In genomic region chr4:69057620-69058409, GRCh38 we compare ENCODE assay signal across 9 cellular contexts. TPM values are rescaled to one million over a fixed set of nuclear protein-coding genes. Genes with fewer than 3 reads are reported as not detected.
DNase-seq lines count a peak whose midpoint lies in the region; ATAC-seq, FAIRE-seq and TF ChIP-seq lines count a peak whose summit lies in the region.
"Had no signal": no experiment of that assay in that cellular context is flagged by ENCODE, and none has a peak within 500 bp of the region (broad histone marks: within the 10 kb centered on the region; RNA-seq: fewer than 3 reads in every experiment).

No MANE protein-coding gene starts in this region.

- TF ChIP-seq POLR2A in testis (IDR thresholded peaks at IDR 0.05): no peak

- H3K27me3 ChIP-seq in Caco-2 (replicated peaks; ENCODE audit: control insufficient read depth, insufficient read depth, low read length) (no peaks in the 10 kb centered on the region), testis (no peaks in the 10 kb centered on the region)

- DNase-seq in Caco-2: no peak
- DNase-seq in LHCN-M2 (ENCODE audit: low read depth): peak; percentile 43
- no peak for DNase-seq in kidney
- DNase-seq in testis: no peak
- no peak for DNase-seq in NCI-H1092 treated with DMSO at 0.1 percent for 48 hours (lab: John Stamatoyannopoulos, UW)
- DNase-seq in activated T-cell treated with anti-CD3 and anti-CD28 coated beads, Interleukin-2, amount 50 U/mL, for 72 hours: no peak
- DNase-seq in activated naive CD8-positive, alpha-beta T cell treated with anti-CD3 and anti-CD28 coated beads, Interleukin-2, amount 50 U/mL, for 24 hours: no peak
- DNase-seq: MV-4-11 had no signal

- H3K4me1 ChIP-seq in Caco-2: peaks cover 28% of the 10 kb centered on the region; the same call in 1 of the 2 replicates
- H3K4me1 ChIP-seq in kidney (ENCODE audit: control insufficient read depth in 1 of 2, insufficient read depth in 1 of 2, low read depth in 1 of 2, low read length in 2 of 2): peaks cover 9 to 12% of the 10 kb centered on the region in 2 donors
- H3K4me1 ChIP-seq in testis: no peaks in the 10 kb centered on the region

- intact Hi-C loops in Caco-2 (cut with micrococcal nuclease; ENCODE audit: unreplicated experiment): no loop called here
- intact Hi-C loops in kidney (cut with DNase I): no loop called here
- intact Hi-C loops in testis (cut with DNase I; ENCODE audit: low total_unique reads): no loop called here

- WGBS in testis, 2 donors: 44 to 54% methylated on average over 5 of the region's 5 CpGs

- H3K9me3 ChIP-seq in Caco-2 (no peaks in the 10 kb centered on the region), kidney (ENCODE audit: control insufficient read depth in 1 of 2, low read length in 2 of 2) (no peaks in the 10 kb centered on the region), testis (no peaks in the 10 kb centered on the region)

- H3K36me3 ChIP-seq in Caco-2 (ENCODE audit: control insufficient read depth, insufficient read depth, low read length) (no peaks in the 10 kb centered on the region), kidney (ENCODE audit: control insufficient read depth in 1 of 2, insufficient read depth in 2 of 2, low read length in 2 of 2) (no peaks in the 10 kb centered on the region), testis (ENCODE audit: low read depth, missing control alignments) (no peaks in the 10 kb centered on the region)

- POLR2A ChIA-PET in Caco-2 (lab: Charles Lee): no interaction called here

- no peak for FAIRE-seq in kidney (lab: Jason Lieb, UNC)

- TF ChIP-seq CTCF in Caco-2 (IDR thresholded peaks at IDR 0.05; ENCODE audit: insufficient read depth in 1 of 2, low read depth in 1 of 2, low read length in 1 of 2, severe bottlenecking in 1 of 2, unreplicated experiment in 1 of 2): no peak
- no peak for TF ChIP-seq CTCF in kidney (IDR thresholded peaks at IDR 0.05; ENCODE audit: borderline replicate concordance, extremely low read depth, insufficient read depth)
- TF ChIP-seq CTCF in testis (IDR thresholded peaks at IDR 0.05): no peak

- peak; percentile 86 for ATAC-seq in GM21737 (IDR thresholded peaks at IDR 0.05; ENCODE audit: unreplicated experiment)
- ATAC-seq in activated T-cell treated with anti-CD3 and anti-CD28 coated beads, Interleukin-2, amount 50 U/mL, for 72 hours (replicated peaks in 1 of 2): no peak
- no peak for ATAC-seq in activated naive CD8-positive, alpha-beta T cell treated with anti-CD3 and anti-CD28 coated beads, Interleukin-2, amount 50 U/mL, for 24 hours

- CTCF ChIA-PET in Caco-2 (lab: Charles Lee): no interaction called here

- H3K36me3 Mint-ChIP-seq in Caco-2 (ENCODE audit: insufficient read depth, unreplicated experiment): no peaks in the 10 kb centered on the region
- no peaks in the 10 kb centered on the region for H3K36me3 Mint-ChIP-seq in activated T-cell treated with anti-CD3 and anti-CD28 coated beads, Interleukin-2, amount 50 U/mL, for 72 hours (ENCODE audit: insufficient read depth in 2 of 2)
- no peaks in the 10 kb centered on the region for H3K36me3 Mint-ChIP-seq in activated naive CD8-positive, alpha-beta T cell treated with anti-CD3 and anti-CD28 coated beads, Interleukin-2, amount 50 U/mL, for 24 hours (ENCODE audit: low read depth)

- H3K9me3 Mint-ChIP-seq in Caco-2 (ENCODE audit: unreplicated experiment): no peaks in the 10 kb centered on the region
- H3K9me3 Mint-ChIP-seq in activated T-cell treated with anti-CD3 and anti-CD28 coated beads, Interleukin-2, amount 50 U/mL, for 72 hours: no peaks in the 10 kb centered on the region
- H3K9me3 Mint-ChIP-seq in activated naive CD8-positive, alpha-beta T cell treated with anti-CD3 and anti-CD28 coated beads, Interleukin-2, amount 50 U/mL, for 24 hours: no peaks in the 10 kb centered on the region

- H3K27ac Mint-ChIP-seq in Caco-2 (ENCODE audit: unreplicated experiment): peak overlapping the region; percentile 14
- no peak overlapping the region for H3K27ac Mint-ChIP-seq in activated T-cell treated with anti-CD3 and anti-CD28 coated beads, Interleukin-2, amount 50 U/mL, for 72 hours
- H3K27ac Mint-ChIP-seq in activated naive CD8-positive, alpha-beta T cell treated with anti-CD3 and anti-CD28 coated beads, Interleukin-2, amount 50 U/mL, for 24 hours: no peak overlapping the region

- H3K27me3 Mint-ChIP-seq in Caco-2 (ENCODE audit: insufficient read depth, unreplicated experiment): no peaks in the 10 kb centered on the region
- no peaks in the 10 kb centered on the region for H3K27me3 Mint-ChIP-seq in activated T-cell treated with anti-CD3 and anti-CD28 coated beads, Interleukin-2, amount 50 U/mL, for 72 hours (ENCODE audit: low read depth)
- no peaks in the 10 kb centered on the region for H3K27me3 Mint-ChIP-seq in activated naive CD8-positive, alpha-beta T cell treated with anti-CD3 and anti-CD28 coated beads, Interleukin-2, amount 50 U/mL, for 24 hours

- H3K4me1 Mint-ChIP-seq in Caco-2 (ENCODE audit: low read depth, unreplicated experiment): peaks cover 26% of the 10 kb centered on the region
- no peaks in the 10 kb centered on the region for H3K4me1 Mint-ChIP-seq in activated T-cell treated with anti-CD3 and anti-CD28 coated beads, Interleukin-2, amount 50 U/mL, for 72 hours (ENCODE audit: low read depth)
- H3K4me1 Mint-ChIP-seq in activated naive CD8-positive, alpha-beta T cell treated with anti-CD3 and anti-CD28 coated beads, Interleukin-2, amount 50 U/mL, for 24 hours: no peaks in the 10 kb centered on the region

- H3K27ac ChIP-seq in kidney (ENCODE audit: low read depth in 2 of 2, low read length in 2 of 2) (peak overlapping the region; percentile 89 to 91), testis (no peak overlapping the region)

- H3K4me3 ChIP-seq in Caco-2 (ENCODE audit: low read depth, low read length) (no peak overlapping the region), kidney (ENCODE audit: low read length in 2 of 2) (peak overlapping the region; percentile 63 to 64), testis (no peak overlapping the region)

- peak overlapping the region; percentile 57 to 80 for H3K9ac ChIP-seq in kidney (ENCODE audit: low read length in 2 of 2)

- no TSS peak for BruUV-seq in Caco-2 (replicated peaks; lab: Mats Ljungman, UMichigan)

- H3K4me3 Mint-ChIP-seq in Caco-2 (ENCODE audit: unreplicated experiment): no peak overlapping the region
- no peak overlapping the region for H3K4me3 Mint-ChIP-seq in activated T-cell treated with anti-CD3 and anti-CD28 coated beads, Interleukin-2, amount 50 U/mL, for 72 hours
- H3K4me3 Mint-ChIP-seq in activated naive CD8-positive, alpha-beta T cell treated with anti-CD3 and anti-CD28 coated beads, Interleukin-2, amount 50 U/mL, for 24 hours: no peak overlapping the region

RNA-seq across cellular contexts. Expression of gene UGT2B7, which starts 38.5 kb away (rescaled TPM):
- total RNA-seq in Caco-2 (2022) (1.7 and 3.0 TPM in 2 replicates), LHCN-M2 (2014; rRNA removed) (0.57 and 1.2 TPM in 2 replicates), kidney (161 TPM), testis (under 1 TPM in 1 of 2 donors, not detected in 1; 0.31 TPM)
- 0.29 TPM for polyA plus RNA-seq in LHCN-M2 (2012)
- polyA plus RNA-seq in kidney (ENCODE audit: insufficient read depth, low read depth, low replicate concordance) (390 TPM), testis (ENCODE audit: insufficient read depth, low read depth, low replicate concordance) (1.5 TPM)
- not detected for total RNA-seq in activated T-cell treated with anti-CD3 and anti-CD28 coated beads, Interleukin-2, amount 50 U/mL, for 72 hours

Comparison
In these comparisons a context has a peak if more than half of its experiments do, and no peak if none do; other contexts are left out.
1. H3K4me3 ChIP-seq: peak in kidney (2 of 2); none in Caco-2 (single experiment) and testis (0 of 2).
2. H3K27ac ChIP-seq: peak in kidney (2 of 2); none in testis (0 of 2).
3. RNA of gene UGT2B7, which starts 38.5 kb away (total RNA-seq): 161 TPM in kidney (single experiment); 1.7 to 3.0 TPM in Caco-2, 0.57 to 1.2 TPM in LHCN-M2, 0.31 TPM in testis and not detected in activated T-cell treated with anti-CD3 and anti-CD28 coated beads, Interleukin-2, amount 50 U/mL, for 72 hours; every median in the first group is over 10 times any median in the second.